Comparison of ENCODE assay signal across 1 cellular context in the genomic region with DNA sequence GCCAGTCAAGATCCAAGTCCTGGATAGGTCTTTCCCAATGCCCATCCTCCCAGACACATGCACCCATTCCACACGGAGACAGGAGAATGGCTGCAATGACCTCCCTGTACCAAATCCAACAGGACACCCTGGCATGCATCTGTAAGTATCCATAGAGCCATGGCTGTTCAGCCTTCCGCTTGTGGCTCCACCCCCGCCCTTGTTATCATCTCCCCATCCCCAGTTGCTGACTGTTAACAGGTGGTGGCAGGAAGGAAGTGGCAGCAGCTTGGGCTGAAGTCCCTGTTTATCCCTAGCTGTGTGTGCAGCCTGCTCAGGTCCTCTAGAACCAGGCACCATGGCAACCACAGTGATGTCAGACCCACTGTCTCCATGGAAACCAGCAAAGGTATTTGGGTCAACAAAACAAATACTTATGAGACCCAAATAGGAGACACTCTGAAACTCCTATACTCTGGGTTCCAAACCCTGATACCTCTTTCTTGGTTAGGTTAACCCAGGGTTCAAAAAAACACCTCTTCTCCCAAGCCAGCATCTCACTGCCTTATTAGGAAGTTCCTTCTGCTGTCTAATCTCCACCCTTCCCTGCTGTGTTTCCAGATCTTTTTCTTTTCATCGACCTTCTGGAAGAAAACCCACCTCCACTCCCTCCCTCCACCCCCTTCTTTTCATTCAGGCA.
TF ChIP-seq lines count a peak whose summit lies in the region.

No MANE protein-coding gene starts in this region.

TF ChIP-seq in K562, 482 proteins besides CTCF, POLR2A, EP300 and RAD21 (continued from another document and continues in another):
- TF ChIP-seq, protein P1, sequence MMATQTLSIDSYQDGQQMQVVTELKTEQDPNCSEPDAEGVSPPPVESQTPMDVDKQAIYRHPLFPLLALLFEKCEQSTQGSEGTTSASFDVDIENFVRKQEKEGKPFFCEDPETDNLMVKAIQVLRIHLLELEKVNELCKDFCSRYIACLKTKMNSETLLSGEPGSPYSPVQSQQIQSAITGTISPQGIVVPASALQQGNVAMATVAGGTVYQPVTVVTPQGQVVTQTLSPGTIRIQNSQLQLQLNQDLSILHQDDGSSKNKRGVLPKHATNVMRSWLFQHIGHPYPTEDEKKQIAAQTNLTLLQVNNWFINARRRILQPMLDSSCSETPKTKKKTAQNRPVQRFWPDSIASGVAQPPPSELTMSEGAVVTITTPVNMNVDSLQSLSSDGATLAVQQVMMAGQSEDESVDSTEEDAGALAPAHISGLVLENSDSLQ (IDR thresholded peaks at IDR 0.05) = 0 out of 2 replicates have a peak, but pooled peaks have one; percentile 21
- no peak for TF ChIP-seq COPS2 (conservative IDR thresholded peaks at IDR 0.05)
- peak; percentile 44; the same call in 1 of the 2 replicates for TF ChIP-seq ELF1 (tag; IDR thresholded peaks at IDR 0.05)
- TF ChIP-seq NRF1 (conservative IDR thresholded peaks at IDR 0.05 in 1 of 2, IDR thresholded peaks at IDR 0.05 in 1 of 2) = peak; percentile 15 to 25; a peak in 1 of 4 replicates
- no peak for TF ChIP-seq ZNF311 (CRISPR knock-in tag; IDR thresholded peaks at IDR 0.05)
- TF ChIP-seq, protein P2, sequence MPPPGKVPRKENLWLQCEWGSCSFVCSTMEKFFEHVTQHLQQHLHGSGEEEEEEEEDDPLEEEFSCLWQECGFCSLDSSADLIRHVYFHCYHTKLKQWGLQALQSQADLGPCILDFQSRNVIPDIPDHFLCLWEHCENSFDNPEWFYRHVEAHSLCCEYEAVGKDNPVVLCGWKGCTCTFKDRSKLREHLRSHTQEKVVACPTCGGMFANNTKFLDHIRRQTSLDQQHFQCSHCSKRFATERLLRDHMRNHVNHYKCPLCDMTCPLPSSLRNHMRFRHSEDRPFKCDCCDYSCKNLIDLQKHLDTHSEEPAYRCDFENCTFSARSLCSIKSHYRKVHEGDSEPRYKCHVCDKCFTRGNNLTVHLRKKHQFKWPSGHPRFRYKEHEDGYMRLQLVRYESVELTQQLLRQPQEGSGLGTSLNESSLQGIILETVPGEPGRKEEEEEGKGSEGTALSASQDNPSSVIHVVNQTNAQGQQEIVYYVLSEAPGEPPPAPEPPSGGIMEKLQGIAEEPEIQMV (tag; conservative IDR thresholded peaks at IDR 0.05; ENCODE audit: low read depth) = no peak
- TF ChIP-seq POLR2B (IDR thresholded peaks at IDR 0.05; ENCODE audit: low read depth, partially characterized antibody) = no peak
- TF ChIP-seq, protein P3, sequence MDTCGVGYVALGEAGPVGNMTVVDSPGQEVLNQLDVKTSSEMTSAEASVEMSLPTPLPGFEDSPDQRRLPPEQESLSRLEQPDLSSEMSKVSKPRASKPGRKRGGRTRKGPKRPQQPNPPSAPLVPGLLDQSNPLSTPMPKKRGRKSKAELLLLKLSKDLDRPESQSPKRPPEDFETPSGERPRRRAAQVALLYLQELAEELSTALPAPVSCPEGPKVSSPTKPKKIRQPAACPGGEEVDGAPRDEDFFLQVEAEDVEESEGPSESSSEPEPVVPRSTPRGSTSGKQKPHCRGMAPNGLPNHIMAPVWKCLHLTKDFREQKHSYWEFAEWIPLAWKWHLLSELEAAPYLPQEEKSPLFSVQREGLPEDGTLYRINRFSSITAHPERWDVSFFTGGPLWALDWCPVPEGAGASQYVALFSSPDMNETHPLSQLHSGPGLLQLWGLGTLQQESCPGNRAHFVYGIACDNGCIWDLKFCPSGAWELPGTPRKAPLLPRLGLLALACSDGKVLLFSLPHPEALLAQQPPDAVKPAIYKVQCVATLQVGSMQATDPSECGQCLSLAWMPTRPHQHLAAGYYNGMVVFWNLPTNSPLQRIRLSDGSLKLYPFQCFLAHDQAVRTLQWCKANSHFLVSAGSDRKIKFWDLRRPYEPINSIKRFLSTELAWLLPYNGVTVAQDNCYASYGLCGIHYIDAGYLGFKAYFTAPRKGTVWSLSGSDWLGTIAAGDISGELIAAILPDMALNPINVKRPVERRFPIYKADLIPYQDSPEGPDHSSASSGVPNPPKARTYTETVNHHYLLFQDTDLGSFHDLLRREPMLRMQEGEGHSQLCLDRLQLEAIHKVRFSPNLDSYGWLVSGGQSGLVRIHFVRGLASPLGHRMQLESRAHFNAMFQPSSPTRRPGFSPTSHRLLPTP (IDR thresholded peaks at IDR 0.05; ENCODE audit: borderline replicate concordance, extremely low read depth, insufficient read length) = no peak
- no peak for TF ChIP-seq ZNF79 (CRISPR knock-in tag; IDR thresholded peaks at IDR 0.05; ENCODE audit: low read depth)
- TF ChIP-seq CTBP1 (IDR thresholded peaks at IDR 0.05; ENCODE audit: borderline replicate concordance) = peak; percentile 96
- TF ChIP-seq, protein P4, sequence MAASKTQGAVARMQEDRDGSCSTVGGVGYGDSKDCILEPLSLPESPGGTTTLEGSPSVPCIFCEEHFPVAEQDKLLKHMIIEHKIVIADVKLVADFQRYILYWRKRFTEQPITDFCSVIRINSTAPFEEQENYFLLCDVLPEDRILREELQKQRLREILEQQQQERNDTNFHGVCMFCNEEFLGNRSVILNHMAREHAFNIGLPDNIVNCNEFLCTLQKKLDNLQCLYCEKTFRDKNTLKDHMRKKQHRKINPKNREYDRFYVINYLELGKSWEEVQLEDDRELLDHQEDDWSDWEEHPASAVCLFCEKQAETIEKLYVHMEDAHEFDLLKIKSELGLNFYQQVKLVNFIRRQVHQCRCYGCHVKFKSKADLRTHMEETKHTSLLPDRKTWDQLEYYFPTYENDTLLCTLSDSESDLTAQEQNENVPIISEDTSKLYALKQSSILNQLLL (CRISPR knock-in tag; IDR thresholded peaks at IDR 0.05; ENCODE audit: borderline replicate concordance) = no peak
- TF ChIP-seq, protein P5, sequence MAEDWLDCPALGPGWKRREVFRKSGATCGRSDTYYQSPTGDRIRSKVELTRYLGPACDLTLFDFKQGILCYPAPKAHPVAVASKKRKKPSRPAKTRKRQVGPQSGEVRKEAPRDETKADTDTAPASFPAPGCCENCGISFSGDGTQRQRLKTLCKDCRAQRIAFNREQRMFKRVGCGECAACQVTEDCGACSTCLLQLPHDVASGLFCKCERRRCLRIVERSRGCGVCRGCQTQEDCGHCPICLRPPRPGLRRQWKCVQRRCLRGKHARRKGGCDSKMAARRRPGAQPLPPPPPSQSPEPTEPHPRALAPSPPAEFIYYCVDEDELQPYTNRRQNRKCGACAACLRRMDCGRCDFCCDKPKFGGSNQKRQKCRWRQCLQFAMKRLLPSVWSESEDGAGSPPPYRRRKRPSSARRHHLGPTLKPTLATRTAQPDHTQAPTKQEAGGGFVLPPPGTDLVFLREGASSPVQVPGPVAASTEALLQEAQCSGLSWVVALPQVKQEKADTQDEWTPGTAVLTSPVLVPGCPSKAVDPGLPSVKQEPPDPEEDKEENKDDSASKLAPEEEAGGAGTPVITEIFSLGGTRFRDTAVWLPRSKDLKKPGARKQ (CRISPR knock-in tag; IDR thresholded peaks at IDR 0.05) = no peak
- TF ChIP-seq ZNF354B (CRISPR knock-in tag; IDR thresholded peaks at IDR 0.05) = no peak
- TF ChIP-seq, protein P6, sequence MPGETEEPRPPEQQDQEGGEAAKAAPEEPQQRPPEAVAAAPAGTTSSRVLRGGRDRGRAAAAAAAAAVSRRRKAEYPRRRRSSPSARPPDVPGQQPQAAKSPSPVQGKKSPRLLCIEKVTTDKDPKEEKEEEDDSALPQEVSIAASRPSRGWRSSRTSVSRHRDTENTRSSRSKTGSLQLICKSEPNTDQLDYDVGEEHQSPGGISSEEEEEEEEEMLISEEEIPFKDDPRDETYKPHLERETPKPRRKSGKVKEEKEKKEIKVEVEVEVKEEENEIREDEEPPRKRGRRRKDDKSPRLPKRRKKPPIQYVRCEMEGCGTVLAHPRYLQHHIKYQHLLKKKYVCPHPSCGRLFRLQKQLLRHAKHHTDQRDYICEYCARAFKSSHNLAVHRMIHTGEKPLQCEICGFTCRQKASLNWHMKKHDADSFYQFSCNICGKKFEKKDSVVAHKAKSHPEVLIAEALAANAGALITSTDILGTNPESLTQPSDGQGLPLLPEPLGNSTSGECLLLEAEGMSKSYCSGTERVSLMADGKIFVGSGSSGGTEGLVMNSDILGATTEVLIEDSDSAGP (CRISPR knock-in tag; IDR thresholded peaks at IDR 0.05) = no peak
- TF ChIP-seq, protein P7, sequence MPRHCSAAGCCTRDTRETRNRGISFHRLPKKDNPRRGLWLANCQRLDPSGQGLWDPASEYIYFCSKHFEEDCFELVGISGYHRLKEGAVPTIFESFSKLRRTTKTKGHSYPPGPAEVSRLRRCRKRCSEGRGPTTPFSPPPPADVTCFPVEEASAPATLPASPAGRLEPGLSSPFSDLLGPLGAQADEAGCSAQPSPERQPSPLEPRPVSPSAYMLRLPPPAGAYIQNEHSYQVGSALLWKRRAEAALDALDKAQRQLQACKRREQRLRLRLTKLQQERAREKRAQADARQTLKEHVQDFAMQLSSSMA (CRISPR knock-in tag; IDR thresholded peaks at IDR 0.05) = no peak
- TF ChIP-seq BACH1 (tag; IDR thresholded peaks at IDR 0.05) = 0 out of 2 replicates have a peak, but pooled peaks have one; percentile 24
- no peak for TF ChIP-seq PYGO2 (tag; IDR thresholded peaks at IDR 0.05)
- peak; percentile 63 for TF ChIP-seq GABPA (tag; conservative IDR thresholded peaks at IDR 0.05; ENCODE audit: low read depth)
- no peak for TF ChIP-seq MCM7 (IDR thresholded peaks at IDR 0.05)
- TF ChIP-seq POLR2AphosphoS2 (IDR thresholded peaks at IDR 0.05; ENCODE audit: low read length) = no peak
- TF ChIP-seq ZNF408 (CRISPR knock-in tag; IDR thresholded peaks at IDR 0.05; ENCODE audit: low read depth) = no peak
- TF ChIP-seq ZNF140 (CRISPR knock-in tag; IDR thresholded peaks at IDR 0.05) = no peak
- no peak for TF ChIP-seq MAFK (IDR thresholded peaks at IDR 0.05; ENCODE audit: low read length)
- TF ChIP-seq, protein P8, sequence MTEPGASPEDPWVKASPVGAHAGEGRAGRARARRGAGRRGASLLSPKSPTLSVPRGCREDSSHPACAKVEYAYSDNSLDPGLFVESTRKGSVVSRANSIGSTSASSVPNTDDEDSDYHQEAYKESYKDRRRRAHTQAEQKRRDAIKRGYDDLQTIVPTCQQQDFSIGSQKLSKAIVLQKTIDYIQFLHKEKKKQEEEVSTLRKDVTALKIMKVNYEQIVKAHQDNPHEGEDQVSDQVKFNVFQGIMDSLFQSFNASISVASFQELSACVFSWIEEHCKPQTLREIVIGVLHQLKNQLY (CRISPR knock-in tag; conservative IDR thresholded peaks at IDR 0.05) = no peak
- TF ChIP-seq KDM1A (IDR thresholded peaks at IDR 0.05) = peak; percentile 29 to 62; a peak in 2 of 4 replicates
- no peak for TF ChIP-seq ZNF224 (CRISPR knock-in tag; IDR thresholded peaks at IDR 0.05)
- peak; percentile 20; the same call in 1 of the 2 replicates for TF ChIP-seq TEAD4 (IDR thresholded peaks at IDR 0.05; ENCODE audit: low read length)
- TF ChIP-seq TEAD4 (CRISPR knock-in tag; IDR thresholded peaks at IDR 0.05; ENCODE audit: borderline replicate concordance) = no peak
- TF ChIP-seq ZBTB7A (IDR thresholded peaks at IDR 0.05; ENCODE audit: borderline replicate concordance, control insufficient read depth, low read depth, low read length) = no peak
- TF ChIP-seq SMAD2 (IDR thresholded peaks at IDR 0.05; ENCODE audit: low read depth, low read length) = no peak
- TF ChIP-seq CBX3 (IDR thresholded peaks at IDR 0.05; ENCODE audit: borderline replicate concordance in 1 of 2, low read length in 2 of 2) = no peak; a peak in 1 of 3 replicates
- TF ChIP-seq, protein P9, sequence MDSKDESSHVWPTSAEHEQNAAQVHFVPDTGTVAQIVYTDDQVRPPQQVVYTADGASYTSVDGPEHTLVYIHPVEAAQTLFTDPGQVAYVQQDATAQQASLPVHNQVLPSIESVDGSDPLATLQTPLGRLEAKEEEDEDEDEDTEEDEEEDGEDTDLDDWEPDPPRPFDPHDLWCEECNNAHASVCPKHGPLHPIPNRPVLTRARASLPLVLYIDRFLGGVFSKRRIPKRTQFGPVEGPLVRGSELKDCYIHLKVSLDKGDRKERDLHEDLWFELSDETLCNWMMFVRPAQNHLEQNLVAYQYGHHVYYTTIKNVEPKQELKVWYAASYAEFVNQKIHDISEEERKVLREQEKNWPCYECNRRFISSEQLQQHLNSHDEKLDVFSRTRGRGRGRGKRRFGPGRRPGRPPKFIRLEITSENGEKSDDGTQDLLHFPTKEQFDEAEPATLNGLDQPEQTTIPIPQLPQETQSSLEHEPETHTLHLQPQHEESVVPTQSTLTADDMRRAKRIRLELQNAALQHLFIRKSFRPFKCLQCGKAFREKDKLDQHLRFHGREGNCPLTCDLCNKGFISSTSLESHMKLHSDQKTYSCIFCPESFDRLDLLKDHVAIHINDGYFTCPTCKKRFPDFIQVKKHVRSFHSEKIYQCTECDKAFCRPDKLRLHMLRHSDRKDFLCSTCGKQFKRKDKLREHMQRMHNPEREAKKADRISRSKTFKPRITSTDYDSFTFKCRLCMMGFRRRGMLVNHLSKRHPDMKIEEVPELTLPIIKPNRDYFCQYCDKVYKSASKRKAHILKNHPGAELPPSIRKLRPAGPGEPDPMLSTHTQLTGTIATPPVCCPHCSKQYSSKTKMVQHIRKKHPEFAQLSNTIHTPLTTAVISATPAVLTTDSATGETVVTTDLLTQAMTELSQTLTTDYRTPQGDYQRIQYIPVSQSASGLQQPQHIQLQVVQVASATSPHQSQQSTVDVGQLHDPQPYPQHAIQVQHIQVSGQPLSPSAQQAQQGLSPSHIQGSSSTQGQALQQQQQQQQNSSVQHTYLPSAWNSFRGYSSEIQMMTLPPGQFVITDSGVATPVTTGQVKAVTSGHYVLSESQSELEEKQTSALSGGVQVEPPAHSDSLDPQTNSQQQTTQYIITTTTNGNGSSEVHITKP (IDR thresholded peaks at IDR 0.05; ENCODE audit: partially characterized antibody) = no peak
- no peak for TF ChIP-seq FUS (optimal IDR thresholded peaks at IDR 0.05; ENCODE audit: low read depth, low read length)
- TF ChIP-seq SMC3 (conservative IDR thresholded peaks at IDR 0.05; ENCODE audit: insufficient read depth, low read depth, low read length) = no peak
- no peak for TF ChIP-seq SAFB (IDR thresholded peaks at IDR 0.05; ENCODE audit: borderline replicate concordance, low read depth, low read length)
- TF ChIP-seq SMAD1 (IDR thresholded peaks at IDR 0.05; ENCODE audit: low read depth, low read length, partially characterized antibody) = no peak
- TF ChIP-seq MTA1 (IDR thresholded peaks at IDR 0.05; ENCODE audit: borderline replicate concordance) = no peak
- TF ChIP-seq SMAD4 (CRISPR knock-in tag; conservative IDR thresholded peaks at IDR 0.05) = no peak
- TF ChIP-seq MEIS2 (IDR thresholded peaks at IDR 0.05; ENCODE audit: partially characterized antibody) = no peak
- no peak for TF ChIP-seq TEAD1 (CRISPR knock-in tag; IDR thresholded peaks at IDR 0.05)
- no peak for TF ChIP-seq TAF9B (IDR thresholded peaks at IDR 0.05; ENCODE audit: partially characterized antibody)
- no peak for TF ChIP-seq KAT7 (CRISPR knock-in tag; IDR thresholded peaks at IDR 0.05; ENCODE audit: borderline replicate concordance)
- peak; percentile 55; the same call in 1 of the 2 replicates for TF ChIP-seq ZEB2 (IDR thresholded peaks at IDR 0.05)
- TF ChIP-seq ZBTB17 (CRISPR knock-in tag; IDR thresholded peaks at IDR 0.05) = no peak
- TF ChIP-seq, protein P10, sequence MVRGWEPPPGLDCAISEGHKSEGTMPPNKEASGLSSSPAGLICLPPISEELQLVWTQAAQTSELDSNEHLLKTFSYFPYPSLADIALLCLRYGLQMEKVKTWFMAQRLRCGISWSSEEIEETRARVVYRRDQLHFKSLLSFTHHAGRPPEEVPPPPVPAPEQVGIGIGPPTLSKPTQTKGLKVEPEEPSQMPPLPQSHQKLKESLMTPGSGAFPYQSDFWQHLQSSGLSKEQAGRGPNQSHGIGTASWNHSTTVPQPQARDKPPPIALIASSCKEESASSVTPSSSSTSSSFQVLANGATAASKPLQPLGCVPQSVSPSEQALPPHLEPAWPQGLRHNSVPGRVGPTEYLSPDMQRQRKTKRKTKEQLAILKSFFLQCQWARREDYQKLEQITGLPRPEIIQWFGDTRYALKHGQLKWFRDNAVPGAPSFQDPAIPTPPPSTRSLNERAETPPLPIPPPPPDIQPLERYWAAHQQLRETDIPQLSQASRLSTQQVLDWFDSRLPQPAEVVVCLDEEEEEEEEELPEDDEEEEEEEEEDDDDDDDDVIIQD (CRISPR knock-in tag; IDR thresholded peaks at IDR 0.05) = no peak
- TF ChIP-seq ARID1B (IDR thresholded peaks at IDR 0.05) = peak; percentile 8; the same call in 1 of the 2 replicates
